Comparison of ENCODE assay signal across 20 cellular contexts in the genomic region with DNA sequence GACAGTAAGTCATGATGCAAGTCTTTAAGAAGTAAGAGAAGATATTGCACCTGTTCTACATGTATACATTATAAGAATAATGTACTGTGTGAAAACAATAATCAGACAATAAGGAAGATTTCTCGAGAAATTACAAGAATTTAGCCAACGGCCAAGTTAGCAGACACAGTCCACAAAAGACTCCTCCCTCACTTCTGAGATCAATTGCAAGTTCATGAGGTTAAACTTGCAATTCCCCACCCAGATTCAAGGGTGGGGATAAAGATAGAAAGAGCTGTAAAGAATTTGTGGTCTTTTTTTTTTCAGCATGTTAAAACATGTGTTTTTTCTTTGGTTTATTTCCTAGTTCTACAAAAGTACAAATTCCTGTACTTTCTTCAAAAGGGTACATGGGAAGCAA. TPM values are rescaled to one million over a fixed set of nuclear protein-coding genes. Genes with fewer than 3 reads are reported as not detected.
"Had no signal": no experiment of that assay in that cellular context is flagged by ENCODE, and none has a peak within 500 bp of the region (broad histone marks: within the 10 kb centered on the region; RNA-seq: fewer than 3 reads in every experiment).

No MANE protein-coding gene starts in this region.

- ATAC-seq: esophagus mucosa; mucosa of descending colon; naive thymus-derived CD8-positive, alpha-beta T cell; right cardiac atrium had no signal

- H3K4me1 Mint-ChIP-seq: naive thymus-derived CD8-positive, alpha-beta T cell had no signal

- DNase-seq: dorsolateral prefrontal cortex; effector CD8-positive, alpha-beta T cell; foreskin melanocyte; head of caudate nucleus; kidney glomerular epithelial cell; mucosa of descending colon; naive thymus-derived CD8-positive, alpha-beta T cell; ovary; small intestine; stimulated activated CD4-positive, alpha-beta T cell treated with anti-CD3 and anti-CD28 coated beads, Interleukin-12 subunit alpha, Interleukin-12 subunit beta, amount 100 ng/mL, for 4 hours; stimulated activated naive CD4-positive, alpha-beta T cell; stomach; thyroid gland had no signal

- H3K27me3 ChIP-seq: hepatocyte, ovary, stomach, thyroid gland had no signal

- H3K9me3 Mint-ChIP-seq: type B pancreatic cell had no signal

- H3K4me3 ChIP-seq: coronary artery, dorsolateral prefrontal cortex, hepatocyte, mucosa of descending colon, ovary, stomach, thyroid gland had no signal

- H3K9me3 ChIP-seq: mucosa of descending colon, ovary, stomach, thyroid gland had no signal

- H3K27ac Mint-ChIP-seq: naive thymus-derived CD8-positive, alpha-beta T cell; type B pancreatic cell had no signal

- H3K36me3 ChIP-seq: ovary, stomach, thyroid gland had no signal

- H3K27me3 Mint-ChIP-seq: naive thymus-derived CD8-positive, alpha-beta T cell; type B pancreatic cell had no signal

- H3K27ac ChIP-seq: dorsolateral prefrontal cortex, hepatocyte, ovary, thyroid gland had no signal

- H3K36me3 Mint-ChIP-seq: type B pancreatic cell had no signal

- H3K4me3 Mint-ChIP-seq: naive thymus-derived CD8-positive, alpha-beta T cell; type B pancreatic cell had no signal

RNA-seq across cellular contexts. Expression of a gene that starts 34.7 kb away (rescaled TPM):
- total RNA-seq: chondrocyte; naive thymus-derived CD8-positive, alpha-beta T cell had no signal
- polyA plus RNA-seq: naive thymus-derived CD8-positive, alpha-beta T cell; neural cell had no signal
